25 cellular contexts compared by ENCODE assay signal in genomic region chr6:167648506-167649278, GRCh38.
"Had no signal": no experiment of that assay in that cellular context is flagged by ENCODE, and none has a peak within 500 bp of the region (broad histone marks: within the 10 kb centered on the region; RNA-seq: fewer than 3 reads in every experiment).

No MANE protein-coding gene starts in this region.

- ATAC-seq: activated CD4-positive, alpha-beta T cell treated with anti-CD3 and anti-CD28 coated beads for 36 hours; activated CD8-positive, alpha-beta T cell treated with anti-CD3 and anti-CD28 coated beads for 36 hours; activated T-cell treated with anti-CD3 and anti-CD28 coated beads, Interleukin-2, amount 50 U/mL, for 72 hours; PC-3; SK-N-SH treated with all-trans-retinoic acid at 6 μM for 48 hours had no signal

- H3K27me3 ChIP-seq: brain microvascular endothelial cell, SJSA1 had no signal

- H3K4me3 Mint-ChIP-seq: activated CD4-positive, alpha-beta T cell treated with anti-CD3 and anti-CD28 coated beads for 36 hours; activated CD8-positive, alpha-beta T cell treated with anti-CD3 and anti-CD28 coated beads for 36 hours; activated naive CD4-positive, alpha-beta T cell treated with anti-CD3 and anti-CD28 coated beads, Interleukin-2, amount 10 ng/mL, durations not matched to agents 7 days and 5 days; activated naive CD8-positive, alpha-beta T cell treated with anti-CD3 and anti-CD28 coated beads for 36 hours; activated T-cell treated with anti-CD3 and anti-CD28 coated beads, Interleukin-2, amount 50 U/mL, for 72 hours; T-helper 2 cell treated with Interferon-gamma antibody and Interleukin-4, amounts not matched to agents 5 μg/mL and 100 μg/mL, for 36 hours had no signal

- H3K36me3 ChIP-seq: brain microvascular endothelial cell, SJSA1, WERI-Rb-1 had no signal

- DNase-seq: activated CD4-positive, alpha-beta T cell treated with anti-CD3 and anti-CD28 coated beads for 36 hours; activated CD8-positive, alpha-beta memory T cell treated with anti-CD3 and anti-CD28 coated beads, Interleukin-2, amount 50 U/mL, for 4 hours; activated CD8-positive, alpha-beta T cell treated with anti-CD3 and anti-CD28 coated beads for 36 hours; activated gamma-delta T cell treated with Interleukin-2 at 50 U/mL for 16 hours; activated naive CD4-positive, alpha-beta T cell treated with anti-CD3 and anti-CD28 coated beads, Interleukin-2, amount 10 ng/mL, durations not matched to agents 7 days and 5 days; activated naive CD8-positive, alpha-beta T cell treated with anti-CD3 and anti-CD28 coated beads for 36 hours; activated T-cell treated with anti-CD3 and anti-CD28 coated beads, Interleukin-2, amount 50 U/mL, for 72 hours; brain microvascular endothelial cell; Karpas-422; MM.1S; NCI-H1105; NCI-H1436; NCI-H187; NCI-H2081; NCI-H446; NCI-H524; PC-3; SHP77; SW 1271; WERI-Rb-1 had no signal

- H3K27ac ChIP-seq: brain microvascular endothelial cell, SJSA1, WERI-Rb-1 had no signal

- H3K9me3 Mint-ChIP-seq: activated CD8-positive, alpha-beta T cell treated with anti-CD3 and anti-CD28 coated beads for 36 hours; activated naive CD4-positive, alpha-beta T cell treated with anti-CD3 and anti-CD28 coated beads, Interleukin-2, amount 10 ng/mL, durations not matched to agents 7 days and 5 days; activated naive CD8-positive, alpha-beta T cell treated with anti-CD3 and anti-CD28 coated beads for 36 hours; activated T-cell treated with anti-CD3 and anti-CD28 coated beads, Interleukin-2, amount 50 U/mL, for 72 hours; activated T-helper 2 cell treated with anti-CD3 and anti-CD28 coated beads, Interferon-gamma antibody, Interleukin-2, Interleukin-4, amounts not matched to agents 10 μg/mL and 5 μg/mL and 100 μg/mL, durations not matched to agents 14 hours and 24 hours and 36 hours; T-helper 2 cell treated with Interferon-gamma antibody and Interleukin-4, amounts not matched to agents 5 μg/mL and 100 μg/mL, for 36 hours had no signal

- H3K27ac Mint-ChIP-seq: activated CD4-positive, alpha-beta T cell treated with anti-CD3 and anti-CD28 coated beads for 36 hours; activated CD8-positive, alpha-beta T cell treated with anti-CD3 and anti-CD28 coated beads for 36 hours; activated naive CD4-positive, alpha-beta T cell treated with anti-CD3 and anti-CD28 coated beads, Interleukin-2, amount 10 ng/mL, durations not matched to agents 7 days and 5 days; activated naive CD8-positive, alpha-beta T cell treated with anti-CD3 and anti-CD28 coated beads for 36 hours; activated T-cell treated with anti-CD3 and anti-CD28 coated beads, Interleukin-2, amount 50 U/mL, for 72 hours; activated T-helper 2 cell treated with anti-CD3 and anti-CD28 coated beads, Interferon-gamma antibody, Interleukin-2, Interleukin-4, amounts not matched to agents 10 μg/mL and 5 μg/mL and 100 μg/mL, durations not matched to agents 14 hours and 24 hours and 36 hours; T-helper 2 cell treated with Interferon-gamma antibody and Interleukin-4, amounts not matched to agents 5 μg/mL and 100 μg/mL, for 36 hours had no signal

- H3K4me3 ChIP-seq: K562, SJSA1 had no signal

- H3K4me1 Mint-ChIP-seq: activated CD4-positive, alpha-beta T cell treated with anti-CD3 and anti-CD28 coated beads for 36 hours; activated naive CD4-positive, alpha-beta T cell treated with anti-CD3 and anti-CD28 coated beads, Interleukin-2, amount 10 ng/mL, durations not matched to agents 7 days and 5 days; activated naive CD8-positive, alpha-beta T cell treated with anti-CD3 and anti-CD28 coated beads for 36 hours had no signal

- H3K9me3 ChIP-seq: SJSA1 had no signal

- H3K36me3 Mint-ChIP-seq: activated naive CD4-positive, alpha-beta T cell treated with anti-CD3 and anti-CD28 coated beads, Interleukin-2, amount 10 ng/mL, durations not matched to agents 7 days and 5 days; activated naive CD8-positive, alpha-beta T cell treated with anti-CD3 and anti-CD28 coated beads for 36 hours had no signal
